Comparison of ENCODE assay signal across 21 cellular contexts in the genomic region with DNA sequence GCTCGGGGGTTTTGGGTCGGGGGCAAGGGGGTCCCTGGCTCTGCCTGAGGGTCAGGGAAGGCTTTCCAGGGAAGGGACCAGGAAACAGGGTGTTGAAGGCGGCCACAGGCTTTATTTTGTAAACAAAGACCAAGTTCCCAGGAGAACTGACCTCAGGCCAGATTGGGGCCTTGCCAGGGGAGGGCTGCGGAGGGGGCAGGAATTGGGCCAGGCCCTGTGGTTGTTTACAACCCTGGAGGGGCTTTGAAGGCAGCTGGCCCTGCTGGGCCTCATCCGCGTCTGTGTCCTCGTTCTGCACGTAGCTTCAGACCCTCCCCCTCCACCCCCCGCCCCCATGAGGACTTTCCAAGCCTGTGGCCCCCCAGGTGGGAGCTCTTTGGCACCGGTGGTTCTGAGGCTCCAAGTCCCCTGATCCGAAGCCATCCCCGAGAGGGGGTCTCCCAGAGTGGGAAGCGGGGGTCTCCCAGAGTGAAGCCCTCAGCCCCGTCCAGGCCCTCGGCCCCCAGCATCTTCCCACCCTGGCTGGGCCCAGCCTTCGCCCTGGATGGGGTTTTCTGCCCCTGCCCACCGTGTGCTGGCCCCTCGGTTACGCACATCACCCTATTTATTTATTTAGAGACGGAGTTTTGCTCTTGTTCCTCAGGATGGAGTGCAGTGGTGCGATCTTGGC. TPM values are rescaled to one million over a fixed set of nuclear protein-coding genes. Genes with fewer than 3 reads are reported as not detected.
DNase-seq lines count a peak whose midpoint lies in the region; ATAC-seq and TF ChIP-seq lines count a peak whose summit lies in the region.
"Had no signal": no experiment of that assay in that cellular context is flagged by ENCODE, and none has a peak within 500 bp of the region (broad histone marks: within the 10 kb centered on the region; RNA-seq: fewer than 3 reads in every experiment).

No MANE protein-coding gene starts in this region.

- peak; percentile 68 for ATAC-seq in Right ventricle myocardium superior (ENCODE audit: poor library complexity)

- H3K27ac ChIP-seq in right atrium auricular region (no peak overlapping the region), hepatocyte (peak overlapping the region; percentile 48), adrenal gland (no peak overlapping the region)
- H3K27ac ChIP-seq: SK-N-MC had no signal

- intact Hi-C loops in Right ventricle myocardium superior (cut with DNase I) = no loop called here
- intact Hi-C loops in adrenal gland (cut with DNase I) = no loop called here

- H2AFZ ChIP-seq in hepatocyte = no peak overlapping the region

- H3K36me3 Mint-ChIP-seq in neural crest cell (ENCODE audit: low read depth) = peaks cover 12% of the 10 kb centered on the region
- H3K36me3 Mint-ChIP-seq: activated naive CD8-positive, alpha-beta T cell treated with anti-CD3 and anti-CD28 coated beads for 36 hours had no signal

- TF ChIP-seq POLR2A in adrenal gland (IDR thresholded peaks at IDR 0.05) = no peak

- H3K27me3 Mint-ChIP-seq in neural crest cell (ENCODE audit: low read depth) = no peaks in the 10 kb centered on the region
- H3K27me3 Mint-ChIP-seq: activated CD4-positive, alpha-beta T cell treated with anti-CD3 and anti-CD28 coated beads, Interleukin-2, amount 10 ng/mL, durations not matched to agents 7 days and 5 days; CD4-positive, alpha-beta T cell had no signal

- H3K36me3 ChIP-seq in right atrium auricular region (no peaks in the 10 kb centered on the region), hepatocyte (replicated peaks; ENCODE audit: insufficient read depth, low read depth) (no peaks in the 10 kb centered on the region), adrenal gland (replicated peaks in 1 of 2) (no peaks in the 10 kb centered on the region)

- DNase-seq in Right ventricle myocardium superior (peak; percentile 74), right atrium auricular region (ENCODE audit: low spot score) (no peak), hepatocyte (ENCODE audit: low spot score) (no peak), neural crest cell (ENCODE audit: low read depth, low spot score) (no peak), NOMO-1 treated with DMSO at 0.1 percent for 48 hours (lab: John Stamatoyannopoulos, UW; ENCODE audit: unreplicated experiment) (no peak), adrenal gland (no peak), H4 (ENCODE audit: low spot score) (no peak)
- no peak for DNase-seq in activated CD4-positive, alpha-beta T cell treated with anti-CD3 and anti-CD28 coated beads, Interleukin-2, amount 50 U/mL, for 4 hours
- DNase-seq: activated CD4-positive, alpha-beta T cell treated with anti-CD3 and anti-CD28 coated beads, Interleukin-2, amount 10 ng/mL, durations not matched to agents 7 days and 5 days; activated naive CD8-positive, alpha-beta T cell treated with anti-CD3 and anti-CD28 coated beads for 36 hours; activated T-cell treated with anti-CD3 and anti-CD28 coated beads, Interleukin-2, amount 50 U/mL, for 1 hour; CD4-positive, alpha-beta T cell; central memory CD4-positive, alpha-beta T cell; EL; H7; immature natural killer cell; NCI-H1930; stimulated activated CD4-positive, alpha-beta T cell treated with anti-CD3 and anti-CD28 coated beads, Interleukin-2, amount 100 ng/mL, for 24 hours had no signal

- H3K9me2 ChIP-seq in hepatocyte (replicated peaks; ENCODE audit: insufficient read depth) = no peaks in the 10 kb centered on the region

- no peaks in the 10 kb centered on the region for H4K20me1 ChIP-seq in hepatocyte (ENCODE audit: insufficient read depth, poor library complexity, severe bottlenecking)

- H3K79me2 ChIP-seq in hepatocyte = no peaks in the 10 kb centered on the region

- peak overlapping the region; percentile 50 for H3K27ac Mint-ChIP-seq in neural crest cell (ENCODE audit: unreplicated experiment)
- H3K27ac Mint-ChIP-seq: activated naive CD8-positive, alpha-beta T cell treated with anti-CD3 and anti-CD28 coated beads for 36 hours; CD4-positive, alpha-beta T cell; immature natural killer cell had no signal

- H3K4me1 ChIP-seq in right atrium auricular region (peaks cover 0 to 20% of the 10 kb centered on the region in 2 donors), hepatocyte (ENCODE audit: insufficient read depth) (peaks cover 12% of the 10 kb centered on the region), adrenal gland (replicated peaks in 1 of 2) (no peaks in the 10 kb centered on the region)

- H3K4me2 ChIP-seq in hepatocyte = no peak overlapping the region

- H3K9me3 ChIP-seq in right atrium auricular region = no peaks in the 10 kb centered on the region
- H3K9me3 ChIP-seq in hepatocyte (ENCODE audit: low read depth) = no peaks in the 10 kb centered on the region
- no peaks in the 10 kb centered on the region for H3K9me3 ChIP-seq in adrenal gland (replicated peaks in 1 of 3)

- 67% methylated on average over 18 of the region's 21 CpGs for WGBS in hepatocyte (ENCODE audit: low lambda C conversion rate, missing lambda C conversion rate)
- whole genome bisulfite sequencing in adrenal gland, 4 donors = 59 to 69% (median 68%) methylated on average over 14 to 21 of the region's 21 CpGs

- TF ChIP-seq CTCF in right atrium auricular region (IDR thresholded peaks at IDR 0.05) (no peak), hepatocyte (IDR thresholded peaks at IDR 0.05; ENCODE audit: poor library complexity) (no peak), neural crest cell (conservative IDR thresholded peaks at IDR 0.05) (no peak), adrenal gland (IDR thresholded peaks at IDR 0.05) (no peak)

- H3K27me3 ChIP-seq in right atrium auricular region = no peaks in the 10 kb centered on the region
- H3K27me3 ChIP-seq in hepatocyte = no peaks in the 10 kb centered on the region
- no peaks in the 10 kb centered on the region for H3K27me3 ChIP-seq in adrenal gland

- no peak overlapping the region for H3K4me3 Mint-ChIP-seq in neural crest cell
- H3K4me3 Mint-ChIP-seq: activated CD4-positive, alpha-beta T cell treated with anti-CD3 and anti-CD28 coated beads, Interleukin-2, amount 10 ng/mL, durations not matched to agents 7 days and 5 days; activated naive CD8-positive, alpha-beta T cell treated with anti-CD3 and anti-CD28 coated beads for 36 hours; CD4-positive, alpha-beta T cell; immature natural killer cell had no signal

- no peaks in the 10 kb centered on the region for H3K4me1 Mint-ChIP-seq in neural crest cell
- H3K4me1 Mint-ChIP-seq: activated CD4-positive, alpha-beta T cell treated with anti-CD3 and anti-CD28 coated beads, Interleukin-2, amount 10 ng/mL, durations not matched to agents 7 days and 5 days; activated naive CD8-positive, alpha-beta T cell treated with anti-CD3 and anti-CD28 coated beads for 36 hours had no signal

- no peak overlapping the region for H3K4me3 ChIP-seq in right atrium auricular region
- H3K4me3 ChIP-seq in hepatocyte = no peak overlapping the region
- H3K4me3 ChIP-seq in adrenal gland = no peak overlapping the region
- H3K4me3 ChIP-seq: SK-N-MC had no signal

- peaks cover 3% of the 10 kb centered on the region for H3K9me3 Mint-ChIP-seq in neural crest cell
- H3K9me3 Mint-ChIP-seq: activated CD4-positive, alpha-beta T cell treated with anti-CD3 and anti-CD28 coated beads, Interleukin-2, amount 10 ng/mL, durations not matched to agents 7 days and 5 days; activated naive CD8-positive, alpha-beta T cell treated with anti-CD3 and anti-CD28 coated beads for 36 hours; CD4-positive, alpha-beta T cell; immature natural killer cell had no signal

RNA-seq across cellular contexts. Expression of a gene that starts 13.5 kb away (rescaled TPM):
- total RNA-seq in Right ventricle myocardium superior (1,928 TPM), right atrium auricular region (1,000 to 10,000 TPM; 1,033 to 1,569 TPM), hepatocyte (509 and 545 TPM in 2 replicates), neural crest cell (564 and 613 TPM in 2 replicates), adrenal gland (1,000 to 10,000 TPM in 1 of 8 donors, 100 to 1,000 TPM in 7; 705 to 1,372 (median 832) TPM)
- polyA plus RNA-seq in hepatocyte (1,282 and 1,292 TPM in 2 replicates), adrenal gland (1,000 to 10,000 TPM in 2 of 3 donors, 100 to 1,000 TPM in 1; 481 to 2,214 (median 1,591) TPM)
- total RNA-seq in H4 (2014; rRNA removed; shearing (Covaris generic)) = 587 and 617 TPM in 2 replicates

RNA-seq across cellular contexts. Expression of a gene that starts 15.1 kb away (rescaled TPM):
- total RNA-seq in Right ventricle myocardium superior (0.32 TPM), right atrium auricular region (under 1 TPM in 1 of 2 donors, not detected in 1; 0.79 TPM), hepatocyte (not detected in 2 replicates), neural crest cell (not detected in 2 replicates), adrenal gland (1 to 10 TPM in 2 of 8 donors, under 1 TPM in 4, not detected in 2; 0.35 to 2.4 (median 0.80) TPM)
- polyA plus RNA-seq in hepatocyte (not detected in 2 replicates), adrenal gland (1 to 10 TPM in 2 of 3 donors, not detected in 1; 1.3 to 1.9 TPM)
- not detected in 2 replicates for total RNA-seq in H4 (2014; rRNA removed; shearing (Covaris generic))
- total RNA-seq: NCI-H460, pulmonary artery endothelial cell had no signal

RNA-seq across cellular contexts. Expression of a gene that starts 27.3 kb away (rescaled TPM):
- total RNA-seq in Right ventricle myocardium superior (86.3 TPM), right atrium auricular region (10 to 100 TPM; 55.8 to 75.0 TPM), hepatocyte (89.9 and 105 TPM in 2 replicates), neural crest cell (106 and 111 TPM in 2 replicates), adrenal gland (10 to 100 TPM; 42.4 to 74.6 (median 59.6) TPM)
- polyA plus RNA-seq in hepatocyte (196 and 197 TPM in 2 replicates), adrenal gland (100 to 1,000 TPM in 2 of 3 donors, 10 to 100 TPM in 1; 22.2 to 151 (median 124) TPM)
- total RNA-seq in H4 (2014; rRNA removed; shearing (Covaris generic)) = 33.2 and 35.7 TPM in 2 replicates

RNA-seq across cellular contexts. Expression of a gene that starts 30.8 kb away (rescaled TPM):
- total RNA-seq in Right ventricle myocardium superior (4.1 TPM), right atrium auricular region (10 to 100 TPM in 1 of 2 donors, 1 to 10 TPM in 1; 1.4 to 11.1 TPM), hepatocyte (0.30 and 0.44 TPM in 2 replicates), neural crest cell (0.71 and 0.84 TPM in 2 replicates), adrenal gland (1 to 10 TPM in 7 of 8 donors, under 1 TPM in 1; 0.74 to 9.1 (median 7.6) TPM)
- polyA plus RNA-seq in hepatocyte (0.16 and 0.21 TPM in 2 replicates), adrenal gland (1 to 10 TPM in 2 of 3 donors, under 1 TPM in 1; 0.98 to 2.5 (median 1.1) TPM)
- 4.5 and 4.6 TPM in 2 replicates for total RNA-seq in H4 (2014; rRNA removed; shearing (Covaris generic))
- polyA plus RNA-seq: immature natural killer cell had no signal

RNA-seq across cellular contexts. Expression of a gene that starts 51.6 kb away (rescaled TPM):
- total RNA-seq in Right ventricle myocardium superior (10.8 TPM), right atrium auricular region (10 to 100 TPM; 30.3 to 33.2 TPM), hepatocyte (35.8 and 44.9 TPM in 2 replicates), neural crest cell (22.3 TPM in 2 replicates), adrenal gland (100 to 1,000 TPM in 2 of 8 donors, 10 to 100 TPM in 6; 19.6 to 123 (median 44.7) TPM)
- polyA plus RNA-seq in hepatocyte (61.0 and 69.0 TPM in 2 replicates), adrenal gland (10 to 100 TPM in 2 of 3 donors, under 1 TPM in 1; 0.07 to 43.6 (median 33.5) TPM)
- 28.3 and 45.8 TPM in 2 replicates for total RNA-seq in H4 (2014; rRNA removed; shearing (Covaris generic))
